Comparison of ENCODE assay signal across 12 cellular contexts in the genomic region with DNA sequence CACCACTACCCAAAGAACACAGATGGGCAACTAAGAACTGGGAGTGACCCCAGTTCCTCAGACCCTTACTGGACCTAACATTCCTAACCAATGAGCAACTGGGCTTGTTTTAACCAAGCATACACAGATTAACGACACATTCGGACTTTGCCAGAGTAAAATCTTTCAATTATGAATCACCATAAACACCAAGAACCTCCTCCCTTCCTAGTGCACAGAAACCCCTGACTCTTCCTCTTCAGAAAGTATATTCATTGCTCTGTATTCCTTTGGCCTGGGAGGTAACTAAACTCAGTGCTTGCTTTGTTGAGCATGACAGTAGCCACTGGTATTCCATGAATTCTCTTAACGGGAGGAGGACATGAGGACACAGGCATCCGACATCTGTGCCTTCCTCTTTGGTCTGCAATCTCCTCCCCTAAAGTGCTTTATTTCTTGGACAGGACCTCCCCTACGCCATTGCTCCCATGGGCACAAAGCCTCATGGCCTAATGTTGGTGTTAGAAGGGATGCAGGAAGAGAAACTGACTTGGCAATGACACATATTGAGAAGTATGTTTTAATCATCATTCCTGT. TPM values are rescaled to one million over a fixed set of nuclear protein-coding genes. Genes with fewer than 3 reads are reported as not detected.
A peak's percentile ranks its signal among the peaks of the same experiment; 100 is the strongest.
DNase-seq lines count a peak whose midpoint lies in the region; ATAC-seq and TF ChIP-seq lines count a peak whose summit lies in the region.
"Had no signal": no experiment of that assay in that cellular context is flagged by ENCODE, and none has a peak within 500 bp of the region (broad histone marks: within the 10 kb centered on the region; RNA-seq: fewer than 3 reads in every experiment).

No MANE protein-coding gene starts in this region.

- H3K9me3 ChIP-seq in stomach = no peaks in the 10 kb centered on the region
- no peaks in the 10 kb centered on the region for H3K9me3 ChIP-seq in H9 (ENCODE audit: control insufficient read depth, low read depth, low read length)
- H3K9me3 ChIP-seq: neutrophil had no signal

- H3K27ac Mint-ChIP-seq in H9 = no peak overlapping the region
- H3K27ac Mint-ChIP-seq: activated naive CD8-positive, alpha-beta T cell treated with anti-CD3 and anti-CD28 coated beads, Interleukin-2, amount 50 U/mL, for 24 hours had no signal

- no peaks in the 10 kb centered on the region for H3K79me2 ChIP-seq in H9 (ENCODE audit: insufficient read depth, low read length)

- no peaks in the 10 kb centered on the region for H3K23me2 ChIP-seq in H9 (ENCODE audit: insufficient read length, low read depth, low read length, poor library complexity, severe bottlenecking)

- no peaks in the 10 kb centered on the region for H3K27me3 Mint-ChIP-seq in H9 (ENCODE audit: low read depth)
- H3K27me3 Mint-ChIP-seq: activated naive CD8-positive, alpha-beta T cell treated with anti-CD3 and anti-CD28 coated beads, Interleukin-2, amount 50 U/mL, for 24 hours had no signal

- TF ChIP-seq EP300 in stomach (IDR thresholded peaks at IDR 0.05) = no peak

- no peak overlapping the region for H3K56ac ChIP-seq in H9 (ENCODE audit: insufficient read length, low read depth, low read length)

- H2BK120ac ChIP-seq in H9 (ENCODE audit: low read depth, low read length, poor library complexity, severe bottlenecking) = no peak overlapping the region

- H2BK15ac ChIP-seq in H9 (ENCODE audit: low read depth, low read length) = no peak overlapping the region

- no peak overlapping the region for H2AK5ac ChIP-seq in H9 (ENCODE audit: insufficient read length, low read length)

- H3K36me3 ChIP-seq in stomach = peaks cover 9 to 42% (median 33%) of the 10 kb centered on the region in 4 donors
- H3K36me3 ChIP-seq: neutrophil had no signal

- no peak overlapping the region for H2BK5ac ChIP-seq in H9 (ENCODE audit: insufficient read length, low read length)

- H3K4me1 Mint-ChIP-seq in H9 = peaks cover 13 to 20% of the 10 kb centered on the region in 2 experiments
- H3K4me1 Mint-ChIP-seq: activated naive CD8-positive, alpha-beta T cell treated with anti-CD3 and anti-CD28 coated beads, Interleukin-2, amount 50 U/mL, for 24 hours had no signal

- TF ChIP-seq POLR2A in stomach (IDR thresholded peaks at IDR 0.05) = no peak

- H3K36me3 Mint-ChIP-seq in H9 (ENCODE audit: insufficient read depth in 1 of 3, low read depth in 3 of 3) = no peaks in the 10 kb centered on the region; a peak in 1 of 7 replicates

- H3K23ac ChIP-seq in H9 (ENCODE audit: insufficient read length, low read depth, low read length) = no peak overlapping the region

- no peaks in the 10 kb centered on the region for H3K79me1 ChIP-seq in H9 (ENCODE audit: insufficient read depth, low read depth, low read length, poor library complexity, severe bottlenecking)

- TF ChIP-seq CTCF in fibroblast of the aortic adventitia (IDR thresholded peaks at IDR 0.05; ENCODE audit: insufficient read depth, low read length) (no peak), stomach (IDR thresholded peaks at IDR 0.05) (no peak), H9 (conservative IDR thresholded peaks at IDR 0.05) (no peak)

- H4K8ac ChIP-seq in H9 (replicated peaks; ENCODE audit: insufficient read length, low read depth, low read length) = no peak overlapping the region

- H3K4ac ChIP-seq in H9 (ENCODE audit: low read depth, low read length) = no peak overlapping the region

- H3K14ac ChIP-seq in H9 (ENCODE audit: insufficient read depth, low read length) = no peak overlapping the region

- H3K4me1 ChIP-seq in stomach (no peaks in the 10 kb centered on the region), H9 (ENCODE audit: insufficient read depth, low read length) (no peaks in the 10 kb centered on the region)

- H3T11ph ChIP-seq in H9 (ENCODE audit: low read length) = no peak overlapping the region

- H3K4me2 ChIP-seq in H9 (ENCODE audit: insufficient read depth, insufficient read length, low read length) = no peak overlapping the region

- no peak overlapping the region for H2BK20ac ChIP-seq in H9 (ENCODE audit: low read depth, low read length, poor library complexity, severe bottlenecking)

- no peaks in the 10 kb centered on the region for H4K20me1 ChIP-seq in H9 (ENCODE audit: control insufficient read depth, insufficient read depth, insufficient read length)

- no peak overlapping the region for H3K9ac ChIP-seq in H9 (ENCODE audit: extremely low read depth, insufficient read length, low read length)

- H2BK12ac ChIP-seq in H9 (ENCODE audit: insufficient read length, low read depth, low read length) = no peak overlapping the region

- no peak overlapping the region for H4K91ac ChIP-seq in H9 (ENCODE audit: insufficient read length, low read depth, low read length)

- no peak overlapping the region for H3K4me3 ChIP-seq in fibroblast of the aortic adventitia (ENCODE audit: low read depth, low read length)
- no peak overlapping the region for H3K4me3 ChIP-seq in stomach

- no peak overlapping the region for H4K5ac ChIP-seq in H9 (ENCODE audit: insufficient read length, low read depth, low read length)

- DNase-seq in ELR (ENCODE audit: low read depth) (peak; percentile 97), fibroblast of the aortic adventitia (ENCODE audit: low read depth) (peak; percentile 92), renal cortical epithelial cell (ENCODE audit: low read depth) (peak; percentile 91), pons (ENCODE audit: low spot score) (no peak), head of caudate nucleus (no peak), stomach (no peak), H9 (no peak)
- DNase-seq: activated naive CD8-positive, alpha-beta T cell treated with anti-CD3 and anti-CD28 coated beads, Interleukin-2, amount 50 U/mL, for 24 hours; Kasumi-1; kidney had no signal

- intact Hi-C loops in head of caudate nucleus (cut with DNase I) = no loop called here
- intact Hi-C loops in stomach (cut with DNase I; ENCODE audit: low total_unique reads) = no loop called here

- peak overlapping the region in 1 of 5 donors; percentile 35 for H3K27ac ChIP-seq in stomach
- H3K27ac ChIP-seq in H9 (ENCODE audit: insufficient read length, low read depth, low read length) = no peak overlapping the region
- H3K27ac ChIP-seq: neutrophil had no signal

- H3K9me3 Mint-ChIP-seq in H9 = no peaks in the 10 kb centered on the region
- H3K9me3 Mint-ChIP-seq: activated naive CD8-positive, alpha-beta T cell treated with anti-CD3 and anti-CD28 coated beads, Interleukin-2, amount 50 U/mL, for 24 hours had no signal

- 68 to 85% (median 76%) methylated on average over 5 of the region's 5 CpGs for WGBS in stomach, 5 donors
- no CpG with 5 or more reads among the region's 5 CpGs for WGBS in H9 (ENCODE audit: extremely low coverage, insufficient read length, low lambda C conversion rate)

- H3K27me3 ChIP-seq in stomach (no peaks in the 10 kb centered on the region), H9 (ENCODE audit: insufficient read depth, low read length) (no peaks in the 10 kb centered on the region)
- H3K27me3 ChIP-seq: neutrophil had no signal

- no peak overlapping the region for H3K4me3 Mint-ChIP-seq in H9
- H3K4me3 Mint-ChIP-seq: activated naive CD8-positive, alpha-beta T cell treated with anti-CD3 and anti-CD28 coated beads, Interleukin-2, amount 50 U/mL, for 24 hours had no signal

- peak; percentile 61; the same call in 2 of the 3 replicates for ATAC-seq in SK-N-SH treated with all-trans-retinoic acid at 6 μM for 48 hours
- ATAC-seq: activated naive CD8-positive, alpha-beta T cell treated with anti-CD3 and anti-CD28 coated beads, Interleukin-2, amount 50 U/mL, for 24 hours had no signal

- no peak overlapping the region for H2AFZ ChIP-seq in H9 (ENCODE audit: low read length)

- no peak overlapping the region for H3K18ac ChIP-seq in H9 (ENCODE audit: insufficient read length, low read depth, low read length)

TF ChIP-seq in SK-N-SH treated with all-trans-retinoic acid at 6 μM for 48 hours, 23 proteins besides CTCF, POLR2A, EP300 and RAD21 (continues in another document):
- TF ChIP-seq ISL1 (CRISPR knock-in tag; IDR thresholded peaks at IDR 0.05) (no peak), ARNTL (CRISPR knock-in tag; IDR thresholded peaks at IDR 0.05; ENCODE audit: borderline replicate concordance, low read depth) (no peak), ZNF565 (CRISPR knock-in tag; conservative IDR thresholded peaks at IDR 0.05; ENCODE audit: low read depth) (no peak), OSR1 (CRISPR knock-in tag; IDR thresholded peaks at IDR 0.05) (no peak), TCF4 (CRISPR knock-in tag; IDR thresholded peaks at IDR 0.05; ENCODE audit: borderline replicate concordance) (no peak), PATZ1 (CRISPR knock-in tag; IDR thresholded peaks at IDR 0.05; ENCODE audit: borderline replicate concordance) (no peak), ZNF8 (CRISPR knock-in tag; IDR thresholded peaks at IDR 0.05) (no peak), ZC3H10 (CRISPR knock-in tag; IDR thresholded peaks at IDR 0.05) (no peak)

RNA-seq across cellular contexts. Expression of gene SEC16B, which starts 42.7 kb away (rescaled TPM):
- total RNA-seq in fibroblast of the aortic adventitia (ENCODE audit: low replicate concordance) (1.6 and 4.8 TPM in 2 replicates), renal cortical epithelial cell (0.35 and 1.2 TPM in 2 replicates), stomach (10 to 100 TPM; 10.6 to 53.9 (median 26.2) TPM), H9 (2021) (0.70 and 0.83 TPM in 2 replicates)
- polyA plus RNA-seq in stomach = 1 to 10 TPM; 3.3 to 6.3 (median 5.2) TPM

Comparison
In these comparisons a context has a peak if more than half of its experiments do, and no peak if none do; other contexts are left out.
1. DNase-seq: peak in ELR (single experiment), fibroblast of the aortic adventitia (single experiment) and renal cortical epithelial cell (single experiment); none in pons (single experiment), head of caudate nucleus (0 of 42), stomach (single experiment) and H9 (single experiment).